ENCODE assay signal across 1 cellular context in genomic region chr7:105035349-105035748, GRCh38.
TF ChIP-seq lines count a peak whose summit lies in the region.

No MANE protein-coding gene starts in this region.

TF ChIP-seq in GM12891, 5 proteins besides CTCF, POLR2A, EP300 and RAD21:
- TF ChIP-seq TAF1 (IDR thresholded peaks at IDR 0.05; ENCODE audit: low read depth, low read length) (no peak), SPI1 (IDR thresholded peaks at IDR 0.05; ENCODE audit: low read depth, low read length) (no peak), PAX5 (IDR thresholded peaks at IDR 0.05; ENCODE audit: insufficient read depth, low read length, severe bottlenecking) (no peak), POLR2AphosphoS5 (IDR thresholded peaks at IDR 0.05; ENCODE audit: low read depth, low read length) (no peak)
